In genomic region chr2:18731661-18732060, GRCh38 we compare ENCODE assay signal across 35 cellular contexts.
"Had no signal": no experiment of that assay in that cellular context is flagged by ENCODE, and none has a peak within 500 bp of the region (broad histone marks: within the 10 kb centered on the region; RNA-seq: fewer than 3 reads in every experiment).

No MANE protein-coding gene starts in this region.

- H3K9me3 ChIP-seq: MG63 had no signal

- H3K27me3 ChIP-seq: MG63 had no signal

- H3K36me3 ChIP-seq: MG63 had no signal

- H3K4me3 ChIP-seq: MG63 had no signal

- DNase-seq: Karpas-422, Kasumi-1, KBM-7, KG1, MG63, MM.1S, MV-4-11, NCI-H1048, NCI-H1092, NCI-H1092 treated with DMSO at 0.1 percent for 48 hours, NCI-H1105, NCI-H1105 treated with DMSO at 0.1 percent for 48 hours, NCI-H1417, NCI-H1417 treated with DMSO at 0.1 percent for 48 hours, NCI-H1436, NCI-H1436 treated with DMSO at 0.1 percent for 48 hours, NCI-H146, NCI-H1694, NCI-H1694 treated with DMSO at 0.1 percent for 48 hours, NCI-H187, NCI-H187 treated with DMSO at 0.1 percent for 48 hours, NCI-H1930, NCI-H2029, NCI-H2029 treated with DMSO at 0.1 percent for 48 hours, NCI-H2081, NCI-H2081 treated with DMSO at 0.1 percent for 48 hours, NCI-H2107, NCI-H2171, NCI-H2171 treated with DMSO at 0.1 percent for 48 hours, NCI-H2227 treated with DMSO at 0.1 percent for 48 hours, NCI-H226, NCI-H345, NCI-H446, NCI-H446 treated with DMSO at 0.1 percent for 48 hours had no signal

- H3K4me2 ChIP-seq: KMS-11 had no signal

- H3K9ac ChIP-seq: KMS-11 had no signal

- H3K27ac ChIP-seq: KMS-11 had no signal
